15 cellular contexts compared by ENCODE assay signal in the genomic region with DNA sequence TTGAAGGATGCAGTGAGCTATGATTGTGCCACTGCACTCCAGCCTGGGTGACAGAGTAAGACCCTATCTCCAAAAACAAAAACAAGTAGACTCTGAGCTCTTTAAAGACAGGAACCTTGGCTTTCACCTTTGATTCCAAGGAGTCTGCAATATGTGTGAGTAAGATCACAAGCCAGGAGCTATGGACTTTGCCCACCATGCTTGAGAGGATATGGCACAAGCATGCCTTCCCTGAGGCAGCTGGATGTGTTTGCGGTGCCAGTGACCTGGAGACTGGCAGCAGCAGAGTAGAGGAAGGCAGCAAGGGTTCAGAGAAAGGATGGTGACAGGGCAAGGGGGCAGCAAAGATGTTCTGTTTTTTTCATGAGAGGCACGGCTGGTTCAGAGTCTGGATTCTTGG. TPM values are rescaled to one million over a fixed set of nuclear protein-coding genes. Genes with fewer than 3 reads are reported as not detected.
DNase-seq lines count a peak whose midpoint lies in the region; ATAC-seq, FAIRE-seq and TF ChIP-seq lines count a peak whose summit lies in the region.
"Had no signal": no experiment of that assay in that cellular context is flagged by ENCODE, and none has a peak within 500 bp of the region (broad histone marks: within the 10 kb centered on the region; RNA-seq: fewer than 3 reads in every experiment).

No MANE protein-coding gene starts in this region.

- H3K23ac ChIP-seq in H9 (ENCODE audit: insufficient read length, low read depth, low read length), result no peak overlapping the region

- ATAC-seq in left lobe of liver (peak; percentile 42), gastrocnemius medialis (no peak)
- ATAC-seq: HCT116, PC-3 had no signal

- in situ Hi-C loops in gastrocnemius medialis (cut with MboI; ENCODE audit: low sequenced_read_pairs in 4 of 4), result no loop called here

- no peak overlapping the region for H2BK5ac ChIP-seq in H9 (ENCODE audit: insufficient read length, low read length)

- DNase-seq in Caco-2 (no peak), RCC 7860 (ENCODE audit: low spot score) (peak; percentile 67), left lobe of liver (ENCODE audit: low spot score) (no peak), small intestine (peak; percentile 96), H9 (no peak), gastrocnemius medialis (no peak), germinal center (ENCODE audit: low spot score) (no peak)
- DNase-seq: DMS79 treated with DMSO at 0.1 percent for 48 hours, NCI-H446, PC-3 had no signal

- H3K4me3 Mint-ChIP-seq in Caco-2 (ENCODE audit: unreplicated experiment) (no peak overlapping the region), H9 (no peak overlapping the region)

- no peaks in the 10 kb centered on the region for H3K79me2 ChIP-seq in H9 (ENCODE audit: insufficient read depth, low read length)

- H3K27me3 ChIP-seq in Caco-2 (replicated peaks; ENCODE audit: control insufficient read depth, insufficient read depth, low read length), result no peaks in the 10 kb centered on the region
- H3K27me3 ChIP-seq in small intestine (ENCODE audit: control insufficient read depth in 2 of 2, insufficient read depth in 2 of 2, low read length in 2 of 2), result no peaks in the 10 kb centered on the region
- H3K27me3 ChIP-seq in H9 (ENCODE audit: insufficient read depth, low read length), result no peaks in the 10 kb centered on the region
- H3K27me3 ChIP-seq in gastrocnemius medialis, result no peaks in the 10 kb centered on the region

- H2BK12ac ChIP-seq in H9 (ENCODE audit: insufficient read length, low read depth, low read length), result no peak overlapping the region

- H3K27ac Mint-ChIP-seq in Caco-2 (ENCODE audit: unreplicated experiment) (peak overlapping the region; percentile 6), H9 (0 out of 7 replicates have a peak overlapping the region, but pooled peaks of 1 of the 3 experiments have one; percentile 52)

- no peaks in the 10 kb centered on the region for H3K36me3 ChIP-seq in Caco-2 (ENCODE audit: control insufficient read depth, insufficient read depth, low read length)
- no peaks in the 10 kb centered on the region for H3K36me3 ChIP-seq in small intestine (ENCODE audit: control insufficient read depth in 2 of 2, insufficient read depth in 2 of 2, low read length in 2 of 2)
- H3K36me3 ChIP-seq in gastrocnemius medialis, result no peaks in the 10 kb centered on the region

- H3K27ac ChIP-seq in small intestine (ENCODE audit: low read depth in 1 of 2, low read length in 1 of 2) (no peak overlapping the region), H9 (ENCODE audit: insufficient read length, low read depth, low read length) (no peak overlapping the region), gastrocnemius medialis (no peak overlapping the region)

- H3T11ph ChIP-seq in H9 (ENCODE audit: low read length), result no peak overlapping the region

- H3K9me3 ChIP-seq in Caco-2 (no peaks in the 10 kb centered on the region), small intestine (ENCODE audit: control insufficient read depth, low read depth) (no peaks in the 10 kb centered on the region), H9 (ENCODE audit: control insufficient read depth, low read depth, low read length) (no peaks in the 10 kb centered on the region), gastrocnemius medialis (no peaks in the 10 kb centered on the region)

- POLR2A ChIA-PET in Caco-2 (lab: Charles Lee), result no interaction called here

- H3K4me2 ChIP-seq in H9 (ENCODE audit: insufficient read depth, insufficient read length, low read length), result no peak overlapping the region

- CTCF ChIA-PET in Caco-2 (lab: Charles Lee), result interaction anchor here (0.7 to 1.1 kb wide), 2 partner anchors 279 to 386 kb away, joined by 3 read pairs; no protein-coding TSS in a partner anchor

- no peak overlapping the region for H4K91ac ChIP-seq in H9 (ENCODE audit: insufficient read length, low read depth, low read length)

- H3K4me1 ChIP-seq in Caco-2 (0 out of 2 replicates have a peak, but pooled peaks cover 5% of the 10 kb centered on the region), small intestine (ENCODE audit: control insufficient read depth in 2 of 2, insufficient read depth in 1 of 2, low read depth in 1 of 2, low read length in 1 of 2) (no peaks in the 10 kb centered on the region), H9 (ENCODE audit: insufficient read depth, low read length) (no peaks in the 10 kb centered on the region), gastrocnemius medialis (no peaks in the 10 kb centered on the region)

- no peak overlapping the region for H4K5ac ChIP-seq in H9 (ENCODE audit: insufficient read length, low read depth, low read length)

- H4K8ac ChIP-seq in H9 (replicated peaks; ENCODE audit: insufficient read length, low read depth, low read length), result no peak overlapping the region

- no peaks in the 10 kb centered on the region for H3K9me3 Mint-ChIP-seq in Caco-2 (ENCODE audit: unreplicated experiment)
- no peaks in the 10 kb centered on the region for H3K9me3 Mint-ChIP-seq in H9

- TF ChIP-seq CTCF in Caco-2 (IDR thresholded peaks at IDR 0.05; ENCODE audit: insufficient read depth in 1 of 2, low read depth in 1 of 2, low read length in 1 of 2, severe bottlenecking in 1 of 2, unreplicated experiment in 1 of 2) (no peak), H9 (conservative IDR thresholded peaks at IDR 0.05) (no peak), gastrocnemius medialis (IDR thresholded peaks at IDR 0.05 in 4 of 5, conservative IDR thresholded peaks at IDR 0.05 in 1 of 5) (no peak)

- H3K4me1 Mint-ChIP-seq in Caco-2 (ENCODE audit: low read depth, unreplicated experiment) (no peaks in the 10 kb centered on the region), H9 (no peaks in the 10 kb centered on the region)

- no peak overlapping the region for H3K18ac ChIP-seq in H9 (ENCODE audit: insufficient read length, low read depth, low read length)

- no TSS peak for BruUV-seq in Caco-2 (replicated peaks; lab: Mats Ljungman, UMichigan)

- no peaks in the 10 kb centered on the region for H4K20me1 ChIP-seq in H9 (ENCODE audit: control insufficient read depth, insufficient read depth, insufficient read length)

- no peaks in the 10 kb centered on the region for H3K36me3 Mint-ChIP-seq in Caco-2 (ENCODE audit: insufficient read depth, unreplicated experiment)
- H3K36me3 Mint-ChIP-seq in H9 (ENCODE audit: insufficient read depth in 1 of 3, low read depth in 3 of 3), result no peaks in the 10 kb centered on the region; a peak in 1 of 7 replicates

- intact Hi-C loops in Caco-2 (cut with micrococcal nuclease; ENCODE audit: unreplicated experiment) (no loop called here), gastrocnemius medialis (cut with DNase I; ENCODE audit: low total_unique reads) (no loop called here)

- H2AK5ac ChIP-seq in H9 (ENCODE audit: insufficient read length, low read length), result no peak overlapping the region

- H2BK20ac ChIP-seq in H9 (ENCODE audit: low read depth, low read length, poor library complexity, severe bottlenecking), result no peak overlapping the region

- no peak overlapping the region for H3K9ac ChIP-seq in H9 (ENCODE audit: extremely low read depth, insufficient read length, low read length)

- H3K79me1 ChIP-seq in H9 (ENCODE audit: insufficient read depth, low read depth, low read length, poor library complexity, severe bottlenecking), result no peaks in the 10 kb centered on the region

- TF ChIP-seq POLR2A in gastrocnemius medialis (IDR thresholded peaks at IDR 0.05), result no peak

- FAIRE-seq in RCC 7860 (lab: Jason Lieb, UNC), result peak; percentile 66
- FAIRE-seq in small intestine (lab: Jason Lieb, UNC), result no peak
- FAIRE-seq: G401.6, GM12891, GM19239 had no signal

- WGBS in small intestine, 3 donors, result 22 to 64% (median 32%) methylated on average over 2 of the region's 2 CpGs
- no CpG with 5 or more reads among the region's 2 CpGs for WGBS in H9 (ENCODE audit: extremely low coverage, insufficient read length, low lambda C conversion rate)

- H3K14ac ChIP-seq in H9 (ENCODE audit: insufficient read depth, low read length), result no peak overlapping the region

- H2AFZ ChIP-seq in H9 (ENCODE audit: low read length), result no peak overlapping the region

- no peak overlapping the region for H3K4me3 ChIP-seq in Caco-2 (ENCODE audit: low read depth, low read length)
- H3K4me3 ChIP-seq in small intestine (ENCODE audit: low read depth in 1 of 2, low read length in 2 of 2), result no peak overlapping the region
- H3K4me3 ChIP-seq in gastrocnemius medialis, result no peak overlapping the region

- no peaks in the 10 kb centered on the region for H3K27me3 Mint-ChIP-seq in Caco-2 (ENCODE audit: insufficient read depth, unreplicated experiment)
- H3K27me3 Mint-ChIP-seq in H9 (ENCODE audit: low read depth), result no peaks in the 10 kb centered on the region

- H2BK15ac ChIP-seq in H9 (ENCODE audit: low read depth, low read length), result no peak overlapping the region

- H2BK120ac ChIP-seq in H9 (ENCODE audit: low read depth, low read length, poor library complexity, severe bottlenecking), result no peak overlapping the region

- H3K56ac ChIP-seq in H9 (ENCODE audit: insufficient read length, low read depth, low read length), result no peak overlapping the region

- H3K23me2 ChIP-seq in H9 (ENCODE audit: insufficient read length, low read depth, low read length, poor library complexity, severe bottlenecking), result no peaks in the 10 kb centered on the region

- H3K4ac ChIP-seq in H9 (ENCODE audit: low read depth, low read length), result no peak overlapping the region

RNA-seq across cellular contexts. Expression of gene PRKCA, which starts 14.5 kb away (rescaled TPM):
- total RNA-seq in Caco-2 (2022), result 29.6 and 34.7 TPM in 2 replicates
- total RNA-seq in left lobe of liver, result 21.2 TPM
- 10 to 100 TPM; 11.3 to 26.6 (median 20.5) TPM for polyA plus RNA-seq in small intestine
- 9.9 and 10.5 TPM in 2 replicates for total RNA-seq in H9 (2021)
- total RNA-seq in gastrocnemius medialis, result 10 to 100 TPM in 2 of 4 donors, 1 to 10 TPM in 2; 7.6 to 16.8 (median 11.1) TPM

RNA-seq across cellular contexts. Expression of gene APOH, which starts 58.7 kb away (rescaled TPM):
- total RNA-seq in Caco-2 (2022) (135 and 139 TPM in 2 replicates), left lobe of liver (3,947 TPM), H9 (2021) (not detected in 2 replicates), gastrocnemius medialis (10 to 100 TPM in 1 of 4 donors, 1 to 10 TPM in 1, not detected in 2; 4.4 to 11.5 TPM)
- under 1 TPM in 1 of 3 donors, not detected in 2; 0.54 TPM for polyA plus RNA-seq in small intestine
- total RNA-seq: PC-3 had no signal
- polyA plus RNA-seq: BJ had no signal

Comparison
In these comparisons a context has a peak if more than half of its experiments do, and no peak if none do; other contexts are left out.
1. DNase-seq: peak in RCC 7860 (single experiment) and small intestine (single experiment); none in Caco-2 (0 of 2), left lobe of liver (single experiment), H9 (single experiment), gastrocnemius medialis (0 of 2) and germinal center (single experiment).
2. RNA of gene APOH, which starts 58.7 kb away (total RNA-seq): 3,947 TPM in left lobe of liver (single experiment); 135 to 139 TPM in Caco-2, 4.4 to 11.5 TPM in gastrocnemius medialis and not detected in H9; every median in the first group is over 10 times any median in the second.